32 cellular contexts compared by ENCODE assay signal in the genomic region with DNA sequence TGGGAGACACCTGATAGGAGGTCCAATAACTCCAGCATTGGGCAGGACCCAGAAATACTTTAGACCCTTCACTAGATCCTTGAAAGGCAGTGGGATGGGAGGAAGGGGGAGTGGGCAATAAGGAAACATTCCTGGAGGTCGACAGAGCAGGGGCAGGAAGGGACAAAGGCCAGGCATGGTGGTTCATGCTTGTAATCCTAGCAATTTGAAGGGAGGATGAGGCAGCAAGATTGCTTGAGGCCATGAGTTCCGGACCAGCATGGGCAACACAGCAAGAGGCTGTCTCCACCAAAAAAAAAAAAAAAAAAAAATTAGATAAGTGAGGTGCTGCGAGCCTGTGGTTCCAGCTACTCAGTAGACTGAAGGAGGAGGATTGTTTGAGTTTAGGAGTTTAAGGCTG.
"Had no signal": no experiment of that assay in that cellular context is flagged by ENCODE, and none has a peak within 500 bp of the region (broad histone marks: within the 10 kb centered on the region; RNA-seq: fewer than 3 reads in every experiment).

No MANE protein-coding gene starts in this region.

- H3K9me3 ChIP-seq: ascending aorta, esophagus squamous epithelium, gastroesophageal sphincter had no signal

- H3K4me3 ChIP-seq: ascending aorta, esophagus squamous epithelium, gastroesophageal sphincter, heart right ventricle had no signal

- FAIRE-seq: colon, endometrium, endothelial cell of umbilical vein had no signal

- ATAC-seq: activated CD4-positive, CD25-positive, alpha-beta regulatory T cell treated with anti-CD3 and anti-CD28 coated beads, Interleukin-2, amount 50 U/mL, for 24 hours; activated CD8-positive, alpha-beta memory T cell treated with anti-CD3 and anti-CD28 coated beads, Interleukin-2, amount 10 ng/mL, durations not matched to agents 7 days and 5 days; activated CD8-positive, alpha-beta T cell treated with anti-CD3 and anti-CD28 coated beads for 36 hours; activated naive CD4-positive, alpha-beta T cell treated with anti-CD3 and anti-CD28 coated beads, Interleukin-2, amount 50 U/mL, for 72 hours; activated T-cell treated with anti-CD3 and anti-CD28 coated beads, Interleukin-2, amount 50 U/mL, for 72 hours; gastroesophageal sphincter; heart right ventricle; T-helper 17 cell had no signal

- H3K36me3 ChIP-seq: ascending aorta, esophagus squamous epithelium, gastroesophageal sphincter, heart right ventricle, WERI-Rb-1 had no signal

- H3K27me3 ChIP-seq: ascending aorta, gastroesophageal sphincter, heart right ventricle had no signal

- H3K27ac ChIP-seq: ascending aorta, epithelial cell of prostate, esophagus squamous epithelium, gastroesophageal sphincter, heart right ventricle, WERI-Rb-1 had no signal

- DNase-seq: activated B cell treated with CpG ODN at 0.5 μM for 24 hours; activated CD4-positive, alpha-beta T cell treated with anti-CD3 and anti-CD28 coated beads for 48 hours; activated CD4-positive, alpha-beta T cell treated with anti-CD3 and anti-CD28 coated beads, Interleukin-2, amount 50 U/mL, for 1 hour; activated CD4-positive, alpha-beta T cell treated with anti-CD3 and anti-CD28 coated beads, Interleukin-2, amount 50 U/mL, for 48 hours; activated CD8-positive, alpha-beta memory T cell treated with anti-CD3 and anti-CD28 coated beads, Interleukin-2, amount 10 ng/mL, durations not matched to agents 7 days and 5 days; activated CD8-positive, alpha-beta memory T cell treated with anti-CD3 and anti-CD28 coated beads, Interleukin-2, amount 50 U/mL, for 4 hours; activated CD8-positive, alpha-beta T cell treated with anti-CD3 and anti-CD28 coated beads for 36 hours; activated gamma-delta T cell; activated naive CD4-positive, alpha-beta T cell; activated naive CD4-positive, alpha-beta T cell treated with anti-CD3 and anti-CD28 coated beads, Interleukin-2, amount 10 ng/mL, durations not matched to agents 7 days and 5 days; activated naive CD8-positive, alpha-beta T cell treated with anti-CD3 and anti-CD28 coated beads, Interleukin-2, amount 10 ng/mL, durations not matched to agents 7 days and 5 days; activated T-cell treated with anti-CD3 and anti-CD28 coated beads for 4 hours; activated T-cell treated with anti-CD3 and anti-CD28 coated beads, Interleukin-2, amount 50 U/mL, for 24 hours; activated T-cell treated with anti-CD3 and anti-CD28 coated beads, Interleukin-2, amount 50 U/mL, for 72 hours; cortex of kidney; dermis blood vessel endothelial cell; effector CD4-positive, alpha-beta T cell; esophagus squamous epithelium; foreskin melanocyte; heart right ventricle; T-helper 1 cell; T-helper 17 cell; T1000; WERI-Rb-1 had no signal
